In genomic region chr4:101806914-101807313, GRCh38 we compare ENCODE assay signal across 8 cellular contexts. TPM values are rescaled to one million over a fixed set of nuclear protein-coding genes. Genes with fewer than 3 reads are reported as not detected.
DNase-seq lines count a peak whose midpoint lies in the region; ATAC-seq and TF ChIP-seq lines count a peak whose summit lies in the region.
"Had no signal": no experiment of that assay in that cellular context is flagged by ENCODE, and none has a peak within 500 bp of the region (broad histone marks: within the 10 kb centered on the region; RNA-seq: fewer than 3 reads in every experiment).

No MANE protein-coding gene starts in this region.

- intact Hi-C loops in Panc1 (cut with micrococcal nuclease; ENCODE audit: unreplicated experiment): no loop called here

- H3K27ac ChIP-seq in Panc1 (ENCODE audit: low read length): peak overlapping the region; percentile 29; the same call in 1 of the 2 replicates

- peak; percentile 99 for ATAC-seq in GM19328 (IDR thresholded peaks at IDR 0.05; ENCODE audit: unreplicated experiment)
- ATAC-seq in HG02973 (IDR thresholded peaks at IDR 0.05; ENCODE audit: unreplicated experiment): peak; percentile 97
- peak; percentile 79; the same call in 1 of the 2 replicates for ATAC-seq in Panc1

- in situ Hi-C loops in Panc1 (cut with HindIII; ENCODE audit: low pct_unique_long_range_greater_than_20kb, low sequenced_read_pairs): no loop called here

- TF ChIP-seq CTCF in Panc1 (IDR thresholded peaks at IDR 0.05): no peak

- H3K9me3 ChIP-seq in Panc1 (ENCODE audit: control insufficient read depth, insufficient read depth, low read depth, low read length): no peaks in the 10 kb centered on the region

- H3K4me1 ChIP-seq in Panc1 (ENCODE audit: control insufficient read depth, insufficient read depth, low read length): 0 out of 2 replicates have a peak, but pooled peaks cover 3% of the 10 kb centered on the region

- no peaks in the 10 kb centered on the region for H3K27me3 ChIP-seq in Panc1 (ENCODE audit: control insufficient read depth, insufficient read depth, low read length)

- CTCF ChIA-PET in Panc1 (lab: Charles Lee): no interaction called here

- POLR2A ChIA-PET in Panc1 (lab: Charles Lee): no interaction called here

- no peaks in the 10 kb centered on the region for H3K36me3 ChIP-seq in Panc1 (ENCODE audit: control insufficient read depth, insufficient read depth, low read length)

- no TSS peak for BruUV-seq in Panc1 (replicated peaks; lab: Mats Ljungman, UMichigan)

- peak overlapping the region; percentile 8 to 12; a peak in 1 of 4 replicates for H3K4me3 ChIP-seq in Panc1 (ENCODE audit: low read depth in 2 of 2, low read length in 2 of 2)

- no peak for DNase-seq in Panc1 (ENCODE audit: low read depth, low spot score)
- peak; percentile 37 for DNase-seq in smooth muscle cell of the brain vasculature (ENCODE audit: low read depth, low spot score)
- no peak for DNase-seq in NCI-H187 (lab: John Stamatoyannopoulos, UW)
- no peak for DNase-seq in HPDE6-E6E7 (ENCODE audit: extremely low spot score)
- DNase-seq in stimulated activated naive CD4-positive, alpha-beta T cell treated with Interleukin-2 at 50 U/mL for 16 hours (lab: John Stamatoyannopoulos, UW): no peak
- DNase-seq: activated CD8-positive, alpha-beta memory T cell treated with anti-CD3 and anti-CD28 coated beads, Interleukin-2, amount 50 U/mL, for 4 hours had no signal

RNA-seq across cellular contexts. Expression of gene BANK1, which starts 16.4 kb away (rescaled TPM):
- 3.3 TPM for total RNA-seq in Panc1 (2021; ENCODE audit: unreplicated experiment)
- polyA plus RNA-seq in Panc1 (2012; ENCODE audit: insufficient read length): 1.7 TPM
